Comparison of ENCODE assay signal across 27 cellular contexts in genomic region chr10:124892031-124892430, GRCh38.
"Had no signal": no experiment of that assay in that cellular context is flagged by ENCODE, and none has a peak within 500 bp of the region (broad histone marks: within the 10 kb centered on the region; RNA-seq: fewer than 3 reads in every experiment).

No MANE protein-coding gene starts in this region.

- H3K27ac ChIP-seq: breast epithelium, colonic mucosa, dorsolateral prefrontal cortex, gastroesophageal sphincter, neural progenitor cell, skin epidermis, thoracic aorta, uterus had no signal

- H3K36me3 ChIP-seq: breast epithelium, colonic mucosa, gastroesophageal sphincter, neural progenitor cell, thoracic aorta, uterus had no signal

- H3K9me3 ChIP-seq: breast epithelium, colonic mucosa, gastroesophageal sphincter, thoracic aorta, uterus had no signal

- H3K36me3 Mint-ChIP-seq: activated CD4-positive, alpha-beta memory T cell treated with anti-CD3 and anti-CD28 coated beads for 36 hours; memory B cell; natural killer cell; neural progenitor cell had no signal

- H3K27me3 Mint-ChIP-seq: activated CD4-positive, alpha-beta memory T cell treated with anti-CD3 and anti-CD28 coated beads for 36 hours had no signal

- H3K9me3 Mint-ChIP-seq: activated CD4-positive, alpha-beta memory T cell treated with anti-CD3 and anti-CD28 coated beads for 36 hours; activated CD4-positive, alpha-beta T cell treated with anti-CD3 and anti-CD28 coated beads, Interleukin-2, amount 10 ng/mL, durations not matched to agents 24 days and 14 days; activated T-cell treated with anti-CD3 and anti-CD28 coated beads, Interleukin-2, amount 50 U/mL, for 24 hours; memory B cell; natural killer cell; neural progenitor cell had no signal

- H3K4me1 ChIP-seq: breast epithelium, colonic mucosa, gastroesophageal sphincter, uterus had no signal

- H3K27ac Mint-ChIP-seq: activated CD4-positive, alpha-beta memory T cell treated with anti-CD3 and anti-CD28 coated beads for 36 hours; activated CD4-positive, alpha-beta T cell treated with anti-CD3 and anti-CD28 coated beads, Interleukin-2, amount 10 ng/mL, durations not matched to agents 24 days and 14 days; activated T-cell treated with anti-CD3 and anti-CD28 coated beads, Interleukin-2, amount 50 U/mL, for 24 hours; memory B cell; natural killer cell; neural progenitor cell; T-helper 17 cell had no signal

- DNase-seq: activated CD4-positive, alpha-beta memory T cell treated with anti-CD3 and anti-CD28 coated beads for 36 hours; activated CD4-positive, alpha-beta T cell treated with anti-CD3 and anti-CD28 coated beads, Interleukin-2, amount 10 ng/mL, durations not matched to agents 24 days and 14 days; activated CD4-positive, CD25-positive, alpha-beta regulatory T cell treated with anti-CD3 and anti-CD28 coated beads, Interleukin-2, amount 50 U/mL, for 72 hours; activated CD8-positive, alpha-beta memory T cell treated with anti-CD3 and anti-CD28 coated beads, Interleukin-2, amount 50 U/mL, for 48 hours; activated gamma-delta T cell treated with Interleukin-2 at 50 U/mL for 16 hours; activated naive CD4-positive, alpha-beta T cell treated with anti-CD3 and anti-CD28 coated beads, Interleukin-2, amount 50 U/mL, for 16 hours; activated T-cell treated with anti-CD3 and anti-CD28 coated beads, Interleukin-2, amount 50 U/mL, for 24 hours; amygdala; colonic mucosa; effector memory CD4-positive, alpha-beta T cell; erythroblast; head of caudate nucleus; natural killer cell; stimulated activated CD4-positive, alpha-beta T cell treated with anti-CD3 and anti-CD28 coated beads, Interleukin-12 subunit alpha, Interleukin-12 subunit beta, amount 100 ng/mL, for 4 hours; stimulated activated CD4-positive, alpha-beta T cell treated with anti-CD3 and anti-CD28 coated beads, Interleukin-4, amount 100 ng/mL, for 1 hour; stimulated activated naive CD8-positive, alpha-beta T cell treated with anti-CD3 and anti-CD28 coated beads, Interleukin-15, Interleukin-2, amounts not matched to agents 100 U/mL and 50 U/mL, for 24 hours; T-helper 17 cell; T1000; trophoblast cell; uterus had no signal

- H3K4me3 Mint-ChIP-seq: activated CD4-positive, alpha-beta memory T cell treated with anti-CD3 and anti-CD28 coated beads for 36 hours; activated CD4-positive, alpha-beta T cell treated with anti-CD3 and anti-CD28 coated beads, Interleukin-2, amount 10 ng/mL, durations not matched to agents 24 days and 14 days; activated T-cell treated with anti-CD3 and anti-CD28 coated beads, Interleukin-2, amount 50 U/mL, for 24 hours; memory B cell; natural killer cell; neural progenitor cell; T-helper 17 cell had no signal

- H3K4me3 ChIP-seq: breast epithelium, colonic mucosa, dorsolateral prefrontal cortex, gastroesophageal sphincter, neural progenitor cell, skin epidermis, thoracic aorta, uterus had no signal

- H3K4me1 Mint-ChIP-seq: activated CD4-positive, alpha-beta T cell treated with anti-CD3 and anti-CD28 coated beads, Interleukin-2, amount 10 ng/mL, durations not matched to agents 24 days and 14 days; memory B cell; natural killer cell; T-helper 17 cell had no signal

- H3K9ac ChIP-seq: neural progenitor cell had no signal

- H3K27me3 ChIP-seq: breast epithelium, colonic mucosa, dorsolateral prefrontal cortex, neural progenitor cell, uterus had no signal
